20 cellular contexts compared by ENCODE assay signal in genomic region chr18:75277629-75277966, GRCh38.
DNase-seq lines count a peak whose midpoint lies in the region; ATAC-seq and TF ChIP-seq lines count a peak whose summit lies in the region.
"Had no signal": no experiment of that assay in that cellular context is flagged by ENCODE, and none has a peak within 500 bp of the region (broad histone marks: within the 10 kb centered on the region; RNA-seq: fewer than 3 reads in every experiment).

No MANE protein-coding gene starts in this region.

- TF ChIP-seq POLR2A in IMR-90 (IDR thresholded peaks at IDR 0.05; ENCODE audit: low read depth, low read length) (no peak), esophagus muscularis mucosa (IDR thresholded peaks at IDR 0.05; ENCODE audit: low read depth) (no peak)

- H3K9me3 ChIP-seq in CD8-positive, alpha-beta T cell (ENCODE audit: low read length): no peaks in the 10 kb centered on the region
- H3K9me3 ChIP-seq in IMR-90 (ENCODE audit: control insufficient read depth, insufficient read depth, low read length) (no peaks in the 10 kb centered on the region), psoas muscle (no peaks in the 10 kb centered on the region), esophagus muscularis mucosa (no peaks in the 10 kb centered on the region)

- H3K9ac ChIP-seq in IMR-90 (ENCODE audit: low read depth, low read length) (no peak overlapping the region), mesendoderm (ENCODE audit: low read length) (no peak overlapping the region)

- no peak overlapping the region for H4K91ac ChIP-seq in IMR-90 (ENCODE audit: insufficient read depth, low read depth, low read length)

- H3K18ac ChIP-seq in IMR-90 (ENCODE audit: low read depth, low read length) (no peak overlapping the region), mesendoderm (ENCODE audit: low read length) (no peak overlapping the region)

- intact Hi-C loops in CD8-positive, alpha-beta T cell (cut with DNase I, micrococcal nuclease): no loop called here
- intact Hi-C loops in IMR-90 (cut with micrococcal nuclease): no loop called here
- intact Hi-C loops in psoas muscle (cut with DNase I): no loop called here
- intact Hi-C loops in esophagus muscularis mucosa (cut with DNase I): no loop called here

- TF ChIP-seq EP300 in esophagus muscularis mucosa (IDR thresholded peaks at IDR 0.05): no peak

- no peaks in the 10 kb centered on the region for H3K79me2 ChIP-seq in mesendoderm (ENCODE audit: control insufficient read depth, insufficient read depth, low read length)

- H3K36me3 Mint-ChIP-seq in CD8-positive, alpha-beta T cell: peaks cover 11% of the 10 kb centered on the region

- H3K4me3 ChIP-seq in CD8-positive, alpha-beta T cell (ENCODE audit: low read depth, low read length): no peak overlapping the region
- H3K4me3 ChIP-seq in IMR-90 (ENCODE audit: insufficient read depth, low read depth, low read length) (no peak overlapping the region), mesendoderm (ENCODE audit: low read length) (no peak overlapping the region), psoas muscle (no peak overlapping the region), esophagus muscularis mucosa (no peak overlapping the region)

- no peak overlapping the region for H3K56ac ChIP-seq in IMR-90 (ENCODE audit: extremely low read depth, insufficient read depth, low read length)
- H3K56ac ChIP-seq in mesendoderm (ENCODE audit: low read length): no peak overlapping the region

- no peak overlapping the region for H3K23ac ChIP-seq in IMR-90 (ENCODE audit: low read depth, low read length)
- no peak overlapping the region for H3K23ac ChIP-seq in mesendoderm (ENCODE audit: low read length)

- TF ChIP-seq RAD21 in IMR-90 (IDR thresholded peaks at IDR 0.05; ENCODE audit: low read length): no peak

- H3K27me3 ChIP-seq in CD8-positive, alpha-beta T cell (ENCODE audit: insufficient read depth, low read length): no peaks in the 10 kb centered on the region
- H3K27me3 ChIP-seq in IMR-90 (ENCODE audit: control insufficient read depth, insufficient read depth, low read length) (no peaks in the 10 kb centered on the region), mesendoderm (ENCODE audit: insufficient read depth, low read length, poor library complexity) (no peaks in the 10 kb centered on the region), psoas muscle (ENCODE audit: insufficient read depth in 3 of 3, low read length in 2 of 3) (no peaks in the 10 kb centered on the region), esophagus muscularis mucosa (no peaks in the 10 kb centered on the region)

- no peak overlapping the region for H4K5ac ChIP-seq in IMR-90 (ENCODE audit: low read depth, low read length)
- no peak overlapping the region for H4K5ac ChIP-seq in mesendoderm (ENCODE audit: low read length)

- ATAC-seq in CD8-positive, alpha-beta T cell: no peak
- ATAC-seq in IMR-90 (ENCODE audit: low read depth): no peak
- peak; percentile 57 to 79 (median 71) for ATAC-seq in psoas muscle
- ATAC-seq: HCT116 had no signal

- peaks cover 14% of the 10 kb centered on the region for H3K9me1 ChIP-seq in IMR-90 (ENCODE audit: insufficient read depth, low read length)

- H2AFZ ChIP-seq in IMR-90 (replicated peaks; ENCODE audit: low read length, poor library complexity): no peak overlapping the region

- no peak for TF ChIP-seq CTCF in CD8-positive, alpha-beta T cell (IDR thresholded peaks at IDR 0.05)
- no peak for TF ChIP-seq CTCF in IMR-90 (conservative IDR thresholded peaks at IDR 0.05; ENCODE audit: low read depth, low read length)
- TF ChIP-seq CTCF in psoas muscle (IDR thresholded peaks at IDR 0.05): no peak
- no peak for TF ChIP-seq CTCF in esophagus muscularis mucosa (IDR thresholded peaks at IDR 0.05)

- H3K79me1 ChIP-seq in IMR-90 (ENCODE audit: low read depth in 1 of 2, low read length in 2 of 2): peaks cover 24 to 47% of the 10 kb centered on the region in 2 experiments
- H3K79me1 ChIP-seq in mesendoderm (ENCODE audit: low read length): no peaks in the 10 kb centered on the region

- H3K14ac ChIP-seq in IMR-90 (replicated peaks; ENCODE audit: low read depth, low read length): peak overlapping the region; percentile 10; the same call in 1 of the 2 replicates

- WGBS in IMR-90 (ENCODE audit: extremely low coverage in 2 of 2, insufficient read length in 1 of 2), 2 experiments: no CpG with 5 or more reads among the region's 6 CpGs
- WGBS in mesendoderm (ENCODE audit: extremely low coverage, insufficient coverage, low lambda C conversion rate): no CpG with 5 or more reads among the region's 6 CpGs
- WGBS in psoas muscle, 3 donors: 76 to 86% (median 79%) methylated on average over 6 of the region's 6 CpGs
- WGBS in esophagus muscularis mucosa: 78% methylated on average over 6 of the region's 6 CpGs

- no peak for DNase-seq in CD8-positive, alpha-beta T cell
- DNase-seq in IMR-90 (no peak), mesendoderm (peak; percentile 5), psoas muscle (no peak), inferior parietal cortex (ENCODE audit: extremely low spot score) (no peak), esophagus muscularis mucosa (ENCODE audit: extremely low spot score) (no peak)
- no peak for DNase-seq in stimulated activated CD4-positive, alpha-beta T cell treated with anti-CD3 and anti-CD28 coated beads, Interleukin-2, amount 100 ng/mL, for 24 hours
- DNase-seq: ACHN, AML-193, Calu3, DMS53, KBM-7, NCI-H1436, NCI-H2029, NCI-H2171, NCI-H446, RPMI8226, SIG-M5 had no signal

- dilution Hi-C loops in IMR-90 (cut with HindIII; ENCODE audit: low sequenced_read_pairs, unreplicated experiment): no loop called here

- no peaks in the 10 kb centered on the region for H3K9me3 Mint-ChIP-seq in CD8-positive, alpha-beta T cell

- H3K4ac ChIP-seq in IMR-90 (ENCODE audit: low read depth, low read length) (no peak overlapping the region), mesendoderm (ENCODE audit: low read depth, low read length) (no peak overlapping the region)

- H2BK5ac ChIP-seq in IMR-90 (ENCODE audit: low read depth, low read length, poor library complexity, severe bottlenecking): no peak overlapping the region
- no peak overlapping the region for H2BK5ac ChIP-seq in mesendoderm (ENCODE audit: low read length)

- H3K27me3 Mint-ChIP-seq in CD8-positive, alpha-beta T cell (ENCODE audit: low read depth): no peaks in the 10 kb centered on the region

- POLR2A ChIA-PET in CD8-positive, alpha-beta T cell (lab: Charles Lee): interaction anchor here (1.0 kb wide), 1 partner anchor 33 kb away, joined by 3 read pairs; no protein-coding TSS in a partner anchor
- POLR2A ChIA-PET in IMR-90 (lab: Charles Lee; ENCODE audit: unreplicated experiment): no interaction called here

- H4K8ac ChIP-seq in IMR-90 (ENCODE audit: low read depth in 2 of 2, low read length in 2 of 2) (no peak overlapping the region), mesendoderm (ENCODE audit: low read depth, low read length) (no peak overlapping the region)

- BruUV-seq in IMR-90 (replicated peaks; lab: Mats Ljungman, UMichigan): no TSS peak

- H2BK15ac ChIP-seq in IMR-90 (ENCODE audit: low read depth, low read length): no peak overlapping the region
- no peak overlapping the region for H2BK15ac ChIP-seq in mesendoderm (replicated peaks; ENCODE audit: low read depth)

- H2AK9ac ChIP-seq in IMR-90 (replicated peaks; ENCODE audit: low read depth, low read length, poor library complexity): no peak overlapping the region

- peak overlapping the region; percentile 32 for H3K27ac Mint-ChIP-seq in CD8-positive, alpha-beta T cell

- peaks cover 6% of the 10 kb centered on the region for H3K4me1 ChIP-seq in CD8-positive, alpha-beta T cell (ENCODE audit: insufficient read depth, low read length)
- 0 out of 2 replicates have a peak, but pooled peaks cover 1% of the 10 kb centered on the region for H3K4me1 ChIP-seq in IMR-90 (ENCODE audit: control insufficient read depth, insufficient read depth, low read length)
- H3K4me1 ChIP-seq in mesendoderm (ENCODE audit: control insufficient read depth, low read depth, low read length): no peaks in the 10 kb centered on the region
- H3K4me1 ChIP-seq in psoas muscle: peaks cover 26% of the 10 kb centered on the region
- H3K4me1 ChIP-seq in esophagus muscularis mucosa: peaks cover 0 to 36% (median 21%) of the 10 kb centered on the region in 4 donors

- H3K27ac ChIP-seq in CD8-positive, alpha-beta T cell (ENCODE audit: low read depth, low read length): no peak overlapping the region
- H3K27ac ChIP-seq in IMR-90 (ENCODE audit: insufficient read depth, low read length) (no peak overlapping the region), mesendoderm (ENCODE audit: low read depth, low read length) (no peak overlapping the region), psoas muscle (peak overlapping the region; percentile 11), esophagus muscularis mucosa (replicated peaks in 1 of 4) (no peak overlapping the region)

- H2BK120ac ChIP-seq in IMR-90 (ENCODE audit: low read depth, low read length) (no peak overlapping the region), mesendoderm (ENCODE audit: low read depth, low read length) (no peak overlapping the region)

- no peak overlapping the region for H3K4me3 Mint-ChIP-seq in CD8-positive, alpha-beta T cell
- H3K4me3 Mint-ChIP-seq: CD14-positive monocyte had no signal

- H3K4me2 ChIP-seq in IMR-90 (ENCODE audit: low read depth, low read length): no peak overlapping the region
- H3K4me2 ChIP-seq in mesendoderm (ENCODE audit: low read length): no peak overlapping the region

- in situ Hi-C loops in IMR-90 (cut with MboI; ENCODE audit: low sequenced_read_pairs): no loop called here

- no peak overlapping the region for H2BK20ac ChIP-seq in IMR-90 (ENCODE audit: low read depth, low read length)

- no peaks in the 10 kb centered on the region for H3K36me3 ChIP-seq in CD8-positive, alpha-beta T cell (ENCODE audit: insufficient read depth, low read length)
- H3K36me3 ChIP-seq in IMR-90 (ENCODE audit: control insufficient read depth, insufficient read depth, low read length): no peaks in the 10 kb centered on the region
- H3K36me3 ChIP-seq in mesendoderm (ENCODE audit: control insufficient read depth, insufficient read depth, low read length): no peaks in the 10 kb centered on the region
- H3K36me3 ChIP-seq in psoas muscle (ENCODE audit: insufficient read depth in 1 of 2, low read depth in 1 of 2): no peaks in the 10 kb centered on the region
- H3K36me3 ChIP-seq in esophagus muscularis mucosa: peaks cover 0 to under 1% (median 0%) of the 10 kb centered on the region in 4 donors

- H3K4me1 Mint-ChIP-seq in CD8-positive, alpha-beta T cell (ENCODE audit: low read depth): peaks cover 62% of the 10 kb centered on the region

- H4K20me1 ChIP-seq in IMR-90 (ENCODE audit: insufficient read depth, low read length): no peaks in the 10 kb centered on the region; the same call in 1 of the 2 replicates

- CTCF ChIA-PET in CD8-positive, alpha-beta T cell (lab: Charles Lee): interaction anchor here (1.2 kb wide), 1 partner anchor 22 kb away, joined by 3 read pairs; no protein-coding TSS in a partner anchor
- CTCF ChIA-PET in IMR-90 (lab: Yijun Ruan, JAX): no interaction called here

- H2AK5ac ChIP-seq in IMR-90 (ENCODE audit: low read depth, low read length) (no peak overlapping the region), mesendoderm (ENCODE audit: low read length) (no peak overlapping the region)

TF ChIP-seq in IMR-90, 13 proteins besides CTCF, POLR2A, EP300 and RAD21 (continues in another document):
- TF ChIP-seq RCOR1 (IDR thresholded peaks at IDR 0.05; ENCODE audit: insufficient replicate concordance, low read length): no peak
- no peak for TF ChIP-seq MAFK (IDR thresholded peaks at IDR 0.05; ENCODE audit: low read depth, low read length)
- TF ChIP-seq MAZ (IDR thresholded peaks at IDR 0.05; ENCODE audit: borderline replicate concordance, low read depth, low read length): no peak

Comparison
In these comparisons a context has a peak if more than half of its experiments do, and no peak if none do; other contexts are left out.
1. ATAC-seq: peak in psoas muscle (4 of 4); none in CD8-positive, alpha-beta T cell (single experiment) and IMR-90 (single experiment).